Comparison of ENCODE assay signal across 14 cellular contexts in the genomic region with DNA sequence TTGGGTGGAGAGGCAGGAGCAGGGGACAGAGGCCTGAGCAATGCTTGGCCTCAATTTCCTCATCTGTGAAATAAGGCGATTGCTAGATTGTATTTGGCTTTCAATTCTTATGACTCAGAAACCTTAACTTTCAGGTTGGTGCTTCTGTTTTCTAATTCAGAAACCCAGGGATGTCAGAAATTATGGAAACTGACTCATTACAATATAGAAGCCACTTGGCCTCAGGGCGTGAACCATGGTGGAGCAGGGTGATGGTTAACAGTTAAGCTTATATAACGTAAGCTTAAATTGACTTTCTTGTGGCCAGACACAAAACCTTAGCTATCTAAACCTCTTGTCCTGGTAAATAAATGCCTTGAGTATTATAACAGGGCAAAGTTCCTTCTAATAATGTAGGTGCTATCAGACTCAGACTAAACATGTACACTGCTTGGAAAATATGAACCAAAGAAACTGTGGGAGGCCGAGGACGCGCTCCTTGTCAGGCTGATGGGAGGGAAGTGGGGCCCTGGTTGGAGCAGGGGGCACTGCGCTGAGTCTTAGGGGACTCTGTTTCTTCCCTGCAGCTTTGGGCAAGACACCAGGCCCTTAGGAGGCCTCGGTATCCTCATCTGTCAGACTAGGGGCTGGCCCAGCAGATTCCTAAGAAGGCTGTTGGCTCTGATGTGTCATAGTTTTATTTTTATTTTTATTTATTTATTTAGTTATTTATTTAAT. TPM values are rescaled to one million over a fixed set of nuclear protein-coding genes. Genes with fewer than 3 reads are reported as not detected.
DNase-seq lines count a peak whose midpoint lies in the region; ATAC-seq and TF ChIP-seq lines count a peak whose summit lies in the region.
"Had no signal": no experiment of that assay in that cellular context is flagged by ENCODE, and none has a peak within 500 bp of the region (broad histone marks: within the 10 kb centered on the region; RNA-seq: fewer than 3 reads in every experiment).

No MANE protein-coding gene starts in this region.

- peak overlapping the region; percentile 80 for H3K4me3 Mint-ChIP-seq in natural killer cell treated with Interleukin-12 subunit alpha and Interleukin-12 subunit beta and Interleukin-15 and Interleukin-18, amount 100 ng/mL, for 72 hours
- H3K4me3 Mint-ChIP-seq in natural killer cell (no peak overlapping the region), WTC11 (no peak overlapping the region)
- H3K4me3 Mint-ChIP-seq: B cell, IgD-negative memory B cell, nephron progenitor cell had no signal

- no TSS peak for BruUV-seq in A673 (replicated peaks; lab: Mats Ljungman, UMichigan)

- WGBS in tibial nerve, 2 donors = 90 to 91% methylated on average over 8 of the region's 8 CpGs

- no peaks in the 10 kb centered on the region for H3K9me3 ChIP-seq in tibial nerve
- H3K9me3 ChIP-seq in A673 (ENCODE audit: low read depth, low read length, poor library complexity, severe bottlenecking) = no peaks in the 10 kb centered on the region

- H3K9me3 Mint-ChIP-seq in natural killer cell treated with Interleukin-12 subunit alpha and Interleukin-12 subunit beta and Interleukin-15 and Interleukin-18, amount 100 ng/mL, for 72 hours = no peaks in the 10 kb centered on the region
- no peaks in the 10 kb centered on the region for H3K9me3 Mint-ChIP-seq in natural killer cell
- no peaks in the 10 kb centered on the region for H3K9me3 Mint-ChIP-seq in WTC11
- H3K9me3 Mint-ChIP-seq: IgD-negative memory B cell, nephron progenitor cell had no signal

- CTCF ChIA-PET in WTC11 (lab: Charles Lee) = interaction anchor here (0.9 to 4.4 kb wide), 5 partner anchors 26 to 712 kb away, joined by 3 to 20 read pairs (median 4); no protein-coding TSS in a partner anchor
- CTCF ChIA-PET in A673 (lab: Charles Lee) = no interaction called here

- H3K27ac ChIP-seq in tibial nerve (peak overlapping the region in 3 of 4 donors; percentile 51 to 100 (median 95)), A673 (ENCODE audit: low read depth, low read length, poor library complexity, severe bottlenecking) (no peak overlapping the region)

- peaks cover 47 to 52% of the 10 kb centered on the region in 2 donors for H3K4me1 Mint-ChIP-seq in natural killer cell treated with Interleukin-12 subunit alpha and Interleukin-12 subunit beta and Interleukin-15 and Interleukin-18, amount 100 ng/mL, for 72 hours (ENCODE audit: low read depth in 2 of 2)
- H3K4me1 Mint-ChIP-seq in natural killer cell (peaks cover 33 to 34% of the 10 kb centered on the region in 2 donors), WTC11 (peaks cover 28% of the 10 kb centered on the region)

- H3K4me1 ChIP-seq in tibial nerve (peaks cover 7 to 77% (median 38%) of the 10 kb centered on the region in 4 donors), A673 (ENCODE audit: insufficient read depth, low read length, poor library complexity, severe bottlenecking) (peaks cover 34% of the 10 kb centered on the region)

- H3K27ac Mint-ChIP-seq in natural killer cell treated with Interleukin-12 subunit alpha and Interleukin-12 subunit beta and Interleukin-15 and Interleukin-18, amount 100 ng/mL, for 72 hours = peak overlapping the region; percentile 43 to 77
- H3K27ac Mint-ChIP-seq in natural killer cell (no peak overlapping the region), WTC11 (no peak overlapping the region)
- H3K27ac Mint-ChIP-seq: B cell, IgD-negative memory B cell had no signal

- ATAC-seq in natural killer cell treated with Interleukin-12 subunit alpha and Interleukin-12 subunit beta and Interleukin-15 and Interleukin-18, amount 100 ng/mL, for 72 hours = peak; percentile 50 to 75
- ATAC-seq in natural killer cell (no peak), WTC11 (no peak)

- H3K4me3 ChIP-seq in epithelial cell of esophagus (ENCODE audit: low read length) = no peak overlapping the region
- no peak overlapping the region for H3K4me3 ChIP-seq in tibial nerve
- no peak overlapping the region for H3K4me3 ChIP-seq in A673 (ENCODE audit: low read depth, low read length, poor library complexity, severe bottlenecking)

- H3K27me3 Mint-ChIP-seq in natural killer cell treated with Interleukin-12 subunit alpha and Interleukin-12 subunit beta and Interleukin-15 and Interleukin-18, amount 100 ng/mL, for 72 hours = no peaks in the 10 kb centered on the region
- H3K27me3 Mint-ChIP-seq in natural killer cell (ENCODE audit: low read depth in 2 of 2) = no peaks in the 10 kb centered on the region
- H3K27me3 Mint-ChIP-seq in WTC11 (ENCODE audit: low read depth) = no peaks in the 10 kb centered on the region
- H3K27me3 Mint-ChIP-seq: B cell, IgD-negative memory B cell had no signal

- DNase-seq in natural killer cell treated with Interleukin-12 subunit alpha and Interleukin-12 subunit beta and Interleukin-15 and Interleukin-18, amount 100 ng/mL, for 72 hours (ENCODE audit: low spot score) = no peak
- DNase-seq in natural killer cell = no peak
- DNase-seq in WTC11 (ENCODE audit: low spot score) = no peak
- peak; percentile 81 for DNase-seq in epithelial cell of esophagus (ENCODE audit: low read depth)
- DNase-seq in tibial nerve (ENCODE audit: low spot score in 2 of 2) = no peak
- no peak for DNase-seq in A673 (ENCODE audit: low spot score)
- DNase-seq in NOMO-1 treated with DMSO at 0.1 percent for 48 hours (lab: John Stamatoyannopoulos, UW; ENCODE audit: unreplicated experiment) = no peak
- no peak for DNase-seq in erythroblast (lab: John Stamatoyannopoulos, UW)
- DNase-seq: activated CD4-positive, CD25-positive, alpha-beta regulatory T cell; effector CD4-positive, alpha-beta T cell; NCI-H526; nephron progenitor cell had no signal

- intact Hi-C loops in natural killer cell (cut with micrococcal nuclease) = no loop called here
- intact Hi-C loops in A673 (cut with micrococcal nuclease; ENCODE audit: unreplicated experiment) = no loop called here

- POLR2A ChIA-PET in WTC11 (lab: Charles Lee) = interaction anchor here (1.6 kb wide), 2 partner anchors 16 to 17 kb away, joined by 4 to 6 read pairs; a partner anchor contains a TSS
- POLR2A ChIA-PET in A673 (lab: Charles Lee; ENCODE audit: low non-redundant PET) = interaction anchor here (0.6 kb wide), 1 partner anchor 41 kb away, joined by 5 read pairs; no protein-coding TSS in a partner anchor

- H3K36me3 ChIP-seq in tibial nerve (peaks cover 0 to 4% (median 0%) of the 10 kb centered on the region in 3 donors), A673 (ENCODE audit: insufficient read depth, low read length, poor library complexity, severe bottlenecking) (no peaks in the 10 kb centered on the region)

- no peaks in the 10 kb centered on the region for H3K36me3 Mint-ChIP-seq in natural killer cell treated with Interleukin-12 subunit alpha and Interleukin-12 subunit beta and Interleukin-15 and Interleukin-18, amount 100 ng/mL, for 72 hours
- H3K36me3 Mint-ChIP-seq in natural killer cell (no peaks in the 10 kb centered on the region), WTC11 (no peaks in the 10 kb centered on the region)

- H3K27me3 ChIP-seq in tibial nerve (no peaks in the 10 kb centered on the region), A673 (replicated peaks; ENCODE audit: insufficient read depth, low read depth, low read length, poor library complexity) (no peaks in the 10 kb centered on the region)

- TF ChIP-seq EP300 in tibial nerve (IDR thresholded peaks at IDR 0.05) = no peak

- no peak for TF ChIP-seq CTCF in natural killer cell (IDR thresholded peaks at IDR 0.05)
- TF ChIP-seq CTCF in WTC11 (IDR thresholded peaks at IDR 0.05) = no peak
- no peak for TF ChIP-seq CTCF in epithelial cell of esophagus (IDR thresholded peaks at IDR 0.05; ENCODE audit: insufficient read depth, low read depth, low read length, missing control alignments)
- no peak for TF ChIP-seq CTCF in tibial nerve (IDR thresholded peaks at IDR 0.05)
- no peak for TF ChIP-seq CTCF in A673 (conservative IDR thresholded peaks at IDR 0.05; ENCODE audit: low read depth, low read length)

- no peak for TF ChIP-seq POLR2A in tibial nerve (IDR thresholded peaks at IDR 0.05)
- no peak for TF ChIP-seq POLR2A in erythroblast (IDR thresholded peaks at IDR 0.05; ENCODE audit: low read length)

TF ChIP-seq in WTC11, 78 proteins besides CTCF, POLR2A, EP300 and RAD21:
- TF ChIP-seq, protein P1, sequence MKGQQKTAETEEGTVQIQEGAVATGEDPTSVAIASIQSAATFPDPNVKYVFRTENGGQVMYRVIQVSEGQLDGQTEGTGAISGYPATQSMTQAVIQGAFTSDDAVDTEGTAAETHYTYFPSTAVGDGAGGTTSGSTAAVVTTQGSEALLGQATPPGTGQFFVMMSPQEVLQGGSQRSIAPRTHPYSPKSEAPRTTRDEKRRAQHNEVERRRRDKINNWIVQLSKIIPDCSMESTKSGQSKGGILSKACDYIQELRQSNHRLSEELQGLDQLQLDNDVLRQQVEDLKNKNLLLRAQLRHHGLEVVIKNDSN (CRISPR knock-in tag; IDR thresholded peaks at IDR 0.05) = no peak
- TF ChIP-seq ZNF121 (CRISPR knock-in tag; IDR thresholded peaks at IDR 0.05) (no peak), HMGA2 (CRISPR knock-in tag; IDR thresholded peaks at IDR 0.05) (peak; percentile 57; the same call in 1 of the 2 replicates), NFATC4 (CRISPR knock-in tag; IDR thresholded peaks at IDR 0.05) (no peak), NFE2L1 (CRISPR knock-in tag; IDR thresholded peaks at IDR 0.05) (no peak), ETV6 (CRISPR knock-in tag; IDR thresholded peaks at IDR 0.05) (no peak)
- TF ChIP-seq, protein P2, sequence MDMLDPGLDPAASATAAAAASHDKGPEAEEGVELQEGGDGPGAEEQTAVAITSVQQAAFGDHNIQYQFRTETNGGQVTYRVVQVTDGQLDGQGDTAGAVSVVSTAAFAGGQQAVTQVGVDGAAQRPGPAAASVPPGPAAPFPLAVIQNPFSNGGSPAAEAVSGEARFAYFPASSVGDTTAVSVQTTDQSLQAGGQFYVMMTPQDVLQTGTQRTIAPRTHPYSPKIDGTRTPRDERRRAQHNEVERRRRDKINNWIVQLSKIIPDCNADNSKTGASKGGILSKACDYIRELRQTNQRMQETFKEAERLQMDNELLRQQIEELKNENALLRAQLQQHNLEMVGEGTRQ (CRISPR knock-in tag; IDR thresholded peaks at IDR 0.05) = no peak

RNA-seq across cellular contexts. Expression of a gene that starts 17.2 kb away (rescaled TPM):
- 10 to 100 TPM; 55.8 to 73.5 TPM for total RNA-seq in natural killer cell treated with Interleukin-12 subunit alpha and Interleukin-12 subunit beta and Interleukin-15 and Interleukin-18, amount 100 ng/mL, for 72 hours
- total RNA-seq in natural killer cell (100 to 1,000 TPM in 2 of 3 donors, 10 to 100 TPM in 1; 80.7 to 208 (median 119) TPM), WTC11 (2021) (72.3 to 93.7 TPM (median 76.7 TPM) in 3 replicates), tibial nerve (100 to 1,000 TPM; 115 to 253 (median 191) TPM), A673 (2021) (240 and 328 TPM in 2 replicates)

Comparison
In these comparisons a context has a peak if more than half of its experiments do, and no peak if none do; other contexts are left out.
1. ATAC-seq: peak in natural killer cell treated with Interleukin-12 subunit alpha and Interleukin-12 subunit beta and Interleukin-15 and Interleukin-18, amount 100 ng/mL, for 72 hours (2 of 2); none in natural killer cell (0 of 3) and WTC11 (single experiment).
2. H3K27ac Mint-ChIP-seq: peak in natural killer cell treated with Interleukin-12 subunit alpha and Interleukin-12 subunit beta and Interleukin-15 and Interleukin-18, amount 100 ng/mL, for 72 hours (2 of 2); none in natural killer cell (0 of 2) and WTC11 (single experiment).